ENCODE assay signal across 7 cellular contexts in genomic region chr1:75757210-75757609, GRCh38. TPM values are rescaled to one million over a fixed set of nuclear protein-coding genes. Genes with fewer than 3 reads are reported as not detected.
A peak's percentile ranks its signal among the peaks of the same experiment; 100 is the strongest.
DNase-seq lines count a peak whose midpoint lies in the region; ATAC-seq, FAIRE-seq and TF ChIP-seq lines count a peak whose summit lies in the region.
"Not testable (repeated sequence)": the region's sequence is repeated elsewhere in the genome, so short reads cannot be mapped to it uniquely, and the experiment has no call there.
"Had no signal": no experiment of that assay in that cellular context is flagged by ENCODE, and none has a peak within 500 bp of the region (broad histone marks: within the 10 kb centered on the region; RNA-seq: fewer than 3 reads in every experiment).

No MANE protein-coding gene starts in this region.

- H3K36me3 Mint-ChIP-seq in endothelial cell (ENCODE audit: low read depth, unreplicated experiment) (peaks cover 66% of the 10 kb centered on the region), memory B cell (peaks cover 31% of the 10 kb centered on the region)

- not testable (repeated sequence) for TF ChIP-seq CTCF in GM12878 (IDR thresholded peaks at IDR 0.05 in 2 of 3, conservative IDR thresholded peaks at IDR 0.05 in 1 of 3; ENCODE audit: control insufficient read depth in 2 of 3, extremely low read depth in 1 of 3, insufficient read depth in 1 of 3, low read depth in 3 of 3, low read length in 3 of 3); endothelial cell (IDR thresholded peaks at IDR 0.05; ENCODE audit: unreplicated experiment)

- in situ Hi-C loops in GM12878 (cut with MboI) = not testable (repeated sequence)

- not testable (repeated sequence) for H3K4me2 ChIP-seq in GM12878 (ENCODE audit: control insufficient read depth, insufficient read depth)

- BruUV-seq in GM12878 (replicated peaks; lab: Mats Ljungman, UMichigan) = TSS peak; percentile 9

- not testable (repeated sequence) for FAIRE-seq in GM12878 (lab: Jason Lieb, UNC)

- H3K79me2 ChIP-seq in GM12878 (ENCODE audit: control insufficient read depth, insufficient read depth, low read length) = not testable (repeated sequence)

- H3K27me3 ChIP-seq in GM12878 (replicated peaks in 1 of 2; ENCODE audit: control insufficient read depth in 2 of 2, insufficient read depth in 2 of 2, low read length in 1 of 2) = not testable (repeated sequence)

- TF ChIP-seq POLR2A in GM12878 (IDR thresholded peaks at IDR 0.05; ENCODE audit: low read depth, low read length) = not testable (repeated sequence)

- RAD21 ChIA-PET in GM12878 (lab: Charles Lee; ENCODE audit: unreplicated experiment) = not testable (repeated sequence)

- H3K9ac ChIP-seq in GM12878 (ENCODE audit: control insufficient read depth, insufficient read depth, low read length) = not testable (repeated sequence)

- H2AFZ ChIP-seq in GM12878 (ENCODE audit: control insufficient read depth, low read depth, low read length) = not testable (repeated sequence)

- not testable (repeated sequence) for H3K9me3 ChIP-seq in GM12878 (replicated peaks; ENCODE audit: control insufficient read depth, insufficient read depth, low read length)

- POLR2A ChIA-PET in GM12878 (lab: Charles Lee) = not testable (repeated sequence)

- not testable (repeated sequence) for TF ChIP-seq EP300 in GM12878 (IDR thresholded peaks at IDR 0.05; ENCODE audit: borderline replicate concordance in 1 of 2, control insufficient read depth in 1 of 2, low read depth in 2 of 2, low read length in 2 of 2)

- H3K27ac Mint-ChIP-seq in endothelial cell (ENCODE audit: unreplicated experiment) = not testable (repeated sequence)
- H3K27ac Mint-ChIP-seq in memory B cell = peak overlapping the region; percentile 39

- H3K36me3 ChIP-seq in GM12878 (ENCODE audit: control insufficient read depth in 2 of 2, insufficient read depth in 2 of 2, low read length in 1 of 2) = peaks cover 3 to 13% of the 10 kb centered on the region in 2 experiments; a peak in 3 of 4 replicates

- not testable (repeated sequence) for H3K4me1 Mint-ChIP-seq in endothelial cell (ENCODE audit: unreplicated experiment); memory B cell

- ATAC-seq in GM12878; memory B cell (ENCODE audit: low read depth): not testable (repeated sequence)

- H3K27me3 Mint-ChIP-seq in endothelial cell (ENCODE audit: unreplicated experiment); memory B cell: not testable (repeated sequence)

- not testable (repeated sequence) for H3K4me1 ChIP-seq in GM12878 (ENCODE audit: control insufficient read depth, insufficient read depth, low read length)

- CTCF ChIA-PET in GM12878 (lab: Yijun Ruan, JAX) = not testable (repeated sequence)

- SMC1A ChIA-PET in GM12878 (lab: Charles Lee; ENCODE audit: uncharacterized antibody, unreplicated experiment) = not testable (repeated sequence)

- intact Hi-C loops in GM12878 (cut with micrococcal nuclease; ENCODE audit: unreplicated experiment) = not testable (repeated sequence)

- not testable (repeated sequence) for H3K9me3 Mint-ChIP-seq in endothelial cell (ENCODE audit: unreplicated experiment); memory B cell

- H3K27ac ChIP-seq in GM12878 (ENCODE audit: control insufficient read depth, insufficient read depth) = not testable (repeated sequence)

- not testable (repeated sequence) for TF ChIP-seq RAD21 in GM12878 (IDR thresholded peaks at IDR 0.05; ENCODE audit: insufficient read depth, low read depth, low read length)

- not testable (repeated sequence) for H3K4me3 ChIP-seq in GM12878

- not testable (repeated sequence) for H4K20me1 ChIP-seq in GM12878 (ENCODE audit: control insufficient read depth, insufficient read depth)

- H3K4me3 Mint-ChIP-seq in endothelial cell (ENCODE audit: unreplicated experiment) = peak overlapping the region; percentile 79
- H3K4me3 Mint-ChIP-seq in memory B cell = not testable (repeated sequence)

- DNase-seq in GM12878 (ENCODE audit: low read depth, low spot score); endothelial cell (ENCODE audit: low spot score); memory B cell (ENCODE audit: low spot score in 2 of 2): not testable (repeated sequence)

RNA-seq across cellular contexts. Expression of gene RABGGTB, which starts 28.8 kb away (rescaled TPM):
- total RNA-seq in GM12878 (2013; cell fraction: nucleolus; rRNA removed) = 514 and 534 TPM in 2 replicates
- total RNA-seq in GM12878 (2014; rRNA removed) = 162 and 211 TPM in 2 replicates
- 213 and 221 TPM in 2 replicates for total RNA-seq in GM12878 (2014; rRNA removed; fragmentation: Illumina TruSeq; extraction: Trizol)
- total RNA-seq in GM12878 (2021) = 128 and 147 TPM in 2 replicates
- 68.8 TPM for polyA plus RNA-seq in GM12878 (2011; ENCODE audit: low read depth)
- polyA plus RNA-seq in GM12878 (2011; rRNA removed) = 190 and 284 TPM in 2 replicates
- 42.2 and 47.2 TPM in 2 replicates for polyA plus RNA-seq in GM12878 (2011; cell fraction: cytosol; rRNA removed)
- 202 and 251 TPM in 2 replicates for polyA plus RNA-seq in GM12878 (2011; cell fraction: nucleus; rRNA removed)
- 97.6 and 109 TPM in 2 replicates for polyA plus RNA-seq in GM12878 (2012)
- 170 and 198 TPM in 2 replicates for polyA plus RNA-seq in GM12878 (2014; fragmentation: Illumina TruSeq; extraction: Trizol)
- 100 to 1,000 TPM; 135 to 153 TPM for polyA plus RNA-seq in GM12878 (2014; fragmentation: Nextera tagmentation; extraction: Ambion mirVana)
- 156 and 182 TPM in 2 replicates for polyA plus RNA-seq in GM12878 (2014; rRNA removed)
- polyA plus RNA-seq in GM12878 (2016; fragmentation: Nextera tagmentation; extraction: Ambion mirVana) = 10 to 100 TPM; 50.5 to 56.1 TPM
- 190 and 265 TPM in 2 replicates for polyA minus RNA-seq in GM12878 (2011; rRNA and poly(A)+ RNA removed)
- polyA minus RNA-seq in GM12878 (2011; cell fraction: cytosol; rRNA and poly(A)+ RNA removed) = 87.1 and 95.4 TPM in 2 replicates
- polyA minus RNA-seq in GM12878 (2011; cell fraction: nucleus; rRNA and poly(A)+ RNA removed) = 196 and 287 TPM in 2 replicates
- 49.2 TPM for total RNA-seq in endothelial cell (ENCODE audit: unreplicated experiment)

RNA-seq across cellular contexts. Expression of gene ACADM, which starts 32.7 kb away (rescaled TPM):
- 149 and 155 TPM in 2 replicates for total RNA-seq in GM12878 (2013; cell fraction: nucleolus; rRNA removed)
- total RNA-seq in GM12878 (2014; rRNA removed) = 119 and 156 TPM in 2 replicates
- total RNA-seq in GM12878 (2014; rRNA removed; fragmentation: Illumina TruSeq; extraction: Trizol) = 220 and 228 TPM in 2 replicates
- total RNA-seq in GM12878 (2021) = 119 and 121 TPM in 2 replicates
- 81.7 TPM for polyA plus RNA-seq in GM12878 (2011; ENCODE audit: low read depth)
- polyA plus RNA-seq in GM12878 (2011; rRNA removed) = 175 and 322 TPM in 2 replicates
- polyA plus RNA-seq in GM12878 (2011; cell fraction: cytosol; rRNA removed) = 41.1 and 48.6 TPM in 2 replicates
- 64.9 and 80.8 TPM in 2 replicates for polyA plus RNA-seq in GM12878 (2011; cell fraction: nucleus; rRNA removed)
- 140 and 143 TPM in 2 replicates for polyA plus RNA-seq in GM12878 (2012)
- polyA plus RNA-seq in GM12878 (2014; fragmentation: Illumina TruSeq; extraction: Trizol) = 228 and 336 TPM in 2 replicates
- 100 to 1,000 TPM; 178 to 191 TPM for polyA plus RNA-seq in GM12878 (2014; fragmentation: Nextera tagmentation; extraction: Ambion mirVana)
- 161 and 218 TPM in 2 replicates for polyA plus RNA-seq in GM12878 (2014; rRNA removed)
- 100 to 1,000 TPM; 224 to 245 TPM for polyA plus RNA-seq in GM12878 (2016; fragmentation: Nextera tagmentation; extraction: Ambion mirVana)
- 53.1 and 61.7 TPM in 2 replicates for polyA minus RNA-seq in GM12878 (2011; rRNA and poly(A)+ RNA removed)
- polyA minus RNA-seq in GM12878 (2011; cell fraction: cytosol; rRNA and poly(A)+ RNA removed) = 14.7 and 23.1 TPM in 2 replicates
- polyA minus RNA-seq in GM12878 (2011; cell fraction: nucleus; rRNA and poly(A)+ RNA removed) = 41.3 and 58.0 TPM in 2 replicates
- total RNA-seq in endothelial cell (ENCODE audit: unreplicated experiment) = 53.5 TPM

RNA-seq across cellular contexts. Expression of gene MSH4, which starts 39.5 kb away (rescaled TPM):
- total RNA-seq in GM12878 (2013; cell fraction: nucleolus; rRNA removed) = 0.40 and 0.64 TPM in 2 replicates
- 0.22 and 0.34 TPM in 2 replicates for total RNA-seq in GM12878 (2014; rRNA removed)
- 0.04 and 0.09 TPM in 2 replicates for total RNA-seq in GM12878 (2014; rRNA removed; fragmentation: Illumina TruSeq; extraction: Trizol)
- 0.08 and 0.15 TPM in 2 replicates for total RNA-seq in GM12878 (2021)
- not detected for polyA plus RNA-seq in GM12878 (2011; ENCODE audit: low read depth)
- 0.08 and 0.26 TPM in 2 replicates for polyA plus RNA-seq in GM12878 (2011; rRNA removed)
- polyA plus RNA-seq in GM12878 (2011; cell fraction: cytosol; rRNA removed) = 0.05 TPM in 1 of 2 replicates, not detected in the other
- polyA plus RNA-seq in GM12878 (2011; cell fraction: nucleus; rRNA removed) = 0.35 and 0.39 TPM in 2 replicates
- polyA plus RNA-seq in GM12878 (2012) = 0.08 TPM in 1 of 2 replicates, not detected in the other
- polyA plus RNA-seq in GM12878 (2014; fragmentation: Illumina TruSeq; extraction: Trizol) = 0.04 and 0.05 TPM in 2 replicates
- not detected for polyA plus RNA-seq in GM12878 (2014; fragmentation: Nextera tagmentation; extraction: Ambion mirVana)
- 0.11 and 0.13 TPM in 2 replicates for polyA plus RNA-seq in GM12878 (2014; rRNA removed)
- under 1 TPM in 1 of 2 experiments, not detected in 1; 0.09 TPM for polyA plus RNA-seq in GM12878 (2016; fragmentation: Nextera tagmentation; extraction: Ambion mirVana)
- 0.15 and 0.22 TPM in 2 replicates for polyA minus RNA-seq in GM12878 (2011; rRNA and poly(A)+ RNA removed)
- polyA minus RNA-seq in GM12878 (2011; cell fraction: cytosol; rRNA and poly(A)+ RNA removed) = not detected in 2 replicates
- 0.48 and 1.6 TPM in 2 replicates for polyA minus RNA-seq in GM12878 (2011; cell fraction: nucleus; rRNA and poly(A)+ RNA removed)
- 0.44 TPM for total RNA-seq in endothelial cell (ENCODE audit: unreplicated experiment)
- polyA plus RNA-seq: CD14-positive monocyte; CD4-positive, alpha-beta memory T cell; CD4-positive, CD25-positive, alpha-beta regulatory T cell; CD8-positive, alpha-beta memory T cell had no signal
